ENCODE assay signal across 28 cellular contexts in the genomic region with DNA sequence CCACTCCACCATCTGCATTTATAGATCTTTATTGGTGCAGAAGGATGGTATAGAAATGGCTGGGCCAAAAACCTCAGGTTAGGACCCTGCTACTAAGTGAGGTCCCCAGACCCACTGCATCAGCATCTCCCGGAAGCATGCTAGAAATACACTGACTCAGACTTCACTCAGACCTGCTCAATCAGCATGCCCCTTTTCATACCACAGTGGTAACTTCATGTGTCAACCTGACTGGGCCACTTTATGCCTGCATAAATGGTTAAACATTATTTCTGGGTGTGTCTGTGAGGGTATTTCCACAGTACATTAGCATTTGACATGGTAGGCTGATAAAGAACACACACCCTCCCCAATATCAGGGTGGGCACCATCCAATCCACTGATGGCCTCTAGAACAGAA.
"Had no signal": no experiment of that assay in that cellular context is flagged by ENCODE, and none has a peak within 500 bp of the region (broad histone marks: within the 10 kb centered on the region; RNA-seq: fewer than 3 reads in every experiment).

No MANE protein-coding gene starts in this region.

- DNase-seq: activated B cell treated with CpG ODN at 0.5 μM for 24 hours; activated CD4-positive, alpha-beta memory T cell treated with anti-CD3 and anti-CD28 coated beads for 36 hours; activated CD4-positive, alpha-beta T cell treated with anti-CD3 and anti-CD28 coated beads for 48 hours; activated CD8-positive, alpha-beta memory T cell treated with anti-CD3 and anti-CD28 coated beads, Interleukin-2, amount 10 ng/mL, durations not matched to agents 7 days and 5 days; activated CD8-positive, alpha-beta memory T cell treated with anti-CD3 and anti-CD28 coated beads, Interleukin-2, amount 50 U/mL, for 4 hours; activated CD8-positive, alpha-beta T cell treated with anti-CD3 and anti-CD28 coated beads, Interleukin-2, amount 10 ng/mL, durations not matched to agents 7 days and 5 days; activated gamma-delta T cell; activated naive CD4-positive, alpha-beta T cell; activated naive CD4-positive, alpha-beta T cell treated with anti-CD3 and anti-CD28 coated beads, Interleukin-2, amount 10 ng/mL, durations not matched to agents 7 days and 5 days; activated naive CD8-positive, alpha-beta T cell treated with anti-CD3 and anti-CD28 coated beads, Interleukin-2, amount 10 ng/mL, durations not matched to agents 7 days and 5 days; activated T-cell treated with anti-CD3 and anti-CD28 coated beads for 4 hours; activated T-cell treated with anti-CD3 and anti-CD28 coated beads, Interleukin-2, amount 50 U/mL, for 24 hours; activated T-cell treated with anti-CD3 and anti-CD28 coated beads, Interleukin-2, amount 50 U/mL, for 72 hours; caudate nucleus; cortex of kidney; dermis blood vessel endothelial cell; effector CD4-positive, alpha-beta T cell; effector memory CD8-positive, alpha-beta T cell; foreskin fibroblast; gastrocnemius medialis; glutamatergic neuron; heart left ventricle; T-helper 1 cell; T-helper 17 cell; WERI-Rb-1 had no signal

- ATAC-seq: activated CD4-positive, CD25-positive, alpha-beta regulatory T cell treated with anti-CD3 and anti-CD28 coated beads, Interleukin-2, amount 50 U/mL, for 24 hours; activated CD8-positive, alpha-beta memory T cell treated with anti-CD3 and anti-CD28 coated beads, Interleukin-2, amount 10 ng/mL, durations not matched to agents 7 days and 5 days; activated CD8-positive, alpha-beta T cell treated with anti-CD3 and anti-CD28 coated beads, Interleukin-2, amount 10 ng/mL, durations not matched to agents 7 days and 5 days; activated T-cell treated with anti-CD3 and anti-CD28 coated beads, Interleukin-2, amount 50 U/mL, for 72 hours; effector memory CD8-positive, alpha-beta T cell; gastrocnemius medialis; heart left ventricle; T-helper 17 cell had no signal

- H3K9me3 ChIP-seq: ascending aorta, gastrocnemius medialis, heart left ventricle had no signal

- H3K4me1 ChIP-seq: ascending aorta, gastrocnemius medialis, heart left ventricle had no signal

- H3K27ac ChIP-seq: ascending aorta, gastrocnemius medialis, heart left ventricle, WERI-Rb-1 had no signal

- FAIRE-seq: colon had no signal

- H3K36me3 ChIP-seq: ascending aorta, gastrocnemius medialis, heart left ventricle, WERI-Rb-1 had no signal

- H3K27me3 ChIP-seq: ascending aorta, gastrocnemius medialis, heart left ventricle had no signal

- H3K4me3 ChIP-seq: ascending aorta, gastrocnemius medialis, heart left ventricle had no signal
